9 cellular contexts compared by ENCODE assay signal in genomic region chr17:80779961-80780380, GRCh38.
DNase-seq lines count a peak whose midpoint lies in the region; ATAC-seq and TF ChIP-seq lines count a peak whose summit lies in the region.
"Had no signal": no experiment of that assay in that cellular context is flagged by ENCODE, and none has a peak within 500 bp of the region (broad histone marks: within the 10 kb centered on the region; RNA-seq: fewer than 3 reads in every experiment).

No MANE protein-coding gene starts in this region.

- 70 to 78% methylated on average over 14 of the region's 16 CpGs for WGBS in esophagus squamous epithelium, 2 donors

- H3K9me3 ChIP-seq in OCI-LY3 (ENCODE audit: insufficient read depth, low read length) (no peaks in the 10 kb centered on the region), esophagus squamous epithelium (no peaks in the 10 kb centered on the region)

- peak overlapping the region; percentile 61 for H3K4me2 ChIP-seq in OCI-LY3 (ENCODE audit: low read length)

- H3K4me3 Mint-ChIP-seq in progenitor cell of endocrine pancreas (ENCODE audit: low read depth): no peak overlapping the region

- DNase-seq in ELR (ENCODE audit: low read depth) (peak; percentile 40), esophagus squamous epithelium (lab: John Stamatoyannopoulos, UW) (no peak), sciatic nerve (ENCODE audit: low spot score) (peak; percentile 62), progenitor cell of endocrine pancreas (ENCODE audit: low spot score, unreplicated experiment) (no peak), NCI-H187 (lab: John Stamatoyannopoulos, UW) (no peak)
- DNase-seq: NCI-H226 had no signal

- no peak overlapping the region for H3K27ac Mint-ChIP-seq in progenitor cell of endocrine pancreas

- H3K4me1 Mint-ChIP-seq in progenitor cell of endocrine pancreas (ENCODE audit: low read depth): no peaks in the 10 kb centered on the region

- TF ChIP-seq POLR2A in esophagus squamous epithelium (IDR thresholded peaks at IDR 0.05): no peak

- peaks cover 3% of the 10 kb centered on the region for H3K36me3 Mint-ChIP-seq in progenitor cell of endocrine pancreas (ENCODE audit: insufficient read depth)

- H2AFZ ChIP-seq in OCI-LY3 (ENCODE audit: low read depth, low read length): no peak overlapping the region

- H3K9ac ChIP-seq in OCI-LY3 (ENCODE audit: low read length): peak overlapping the region; percentile 28

- H4K20me1 ChIP-seq in OCI-LY3 (ENCODE audit: insufficient read depth, low read length): no peaks in the 10 kb centered on the region

- H3K4me3 ChIP-seq in OCI-LY3 (ENCODE audit: low read length): peak overlapping the region; percentile 55
- no peak overlapping the region for H3K4me3 ChIP-seq in esophagus squamous epithelium

- H3K36me3 ChIP-seq in OCI-LY3 (replicated peaks; ENCODE audit: low read depth, low read length) (peaks cover 6% of the 10 kb centered on the region), esophagus squamous epithelium (peaks cover 0 to 29% (median 0%) of the 10 kb centered on the region in 3 donors)

- no peaks in the 10 kb centered on the region for H3K27me3 Mint-ChIP-seq in progenitor cell of endocrine pancreas

- H3K9me3 Mint-ChIP-seq in progenitor cell of endocrine pancreas (ENCODE audit: low read depth): no peaks in the 10 kb centered on the region
- H3K9me3 Mint-ChIP-seq: neural crest cell had no signal

- ATAC-seq in sciatic nerve (peak; percentile 89), GM21526 (IDR thresholded peaks at IDR 0.05; ENCODE audit: low FRiP score, unreplicated experiment) (no peak)

- TF ChIP-seq CTCF in OCI-LY3 (IDR thresholded peaks at IDR 0.05; ENCODE audit: low read depth, low read length) (no peak), esophagus squamous epithelium (IDR thresholded peaks at IDR 0.05) (no peak), progenitor cell of endocrine pancreas (IDR thresholded peaks at IDR 0.05; ENCODE audit: unreplicated experiment) (no peak)

- intact Hi-C loops in esophagus squamous epithelium (cut with DNase I): no loop called here
- intact Hi-C loops in sciatic nerve (cut with DNase I): no loop called here

- H3K27me3 ChIP-seq in OCI-LY3 (ENCODE audit: low read depth, low read length) (no peaks in the 10 kb centered on the region), esophagus squamous epithelium (no peaks in the 10 kb centered on the region)

- H3K27ac ChIP-seq in OCI-LY3 (ENCODE audit: low read length) (peak overlapping the region; percentile 56), esophagus squamous epithelium (peak overlapping the region in 3 of 4 donors; percentile 42 to 62 (median 50))

- H3K4me1 ChIP-seq in OCI-LY3 (ENCODE audit: low read length): peaks cover 21% of the 10 kb centered on the region
- peaks cover 0 to 37% (median 10%) of the 10 kb centered on the region in 3 donors for H3K4me1 ChIP-seq in esophagus squamous epithelium

- peaks cover 6% of the 10 kb centered on the region; the same call in 1 of the 2 replicates for H3K79me2 ChIP-seq in OCI-LY3 (ENCODE audit: low read length)

Comparison
In these comparisons a context has a peak if more than half of its experiments do, and no peak if none do; other contexts are left out.
1. DNase-seq: peak in ELR (single experiment) and sciatic nerve (single experiment); none in esophagus squamous epithelium (single experiment), progenitor cell of endocrine pancreas (single experiment) and NCI-H187 (0 of 2).